9 cellular contexts compared by ENCODE assay signal in the genomic region with DNA sequence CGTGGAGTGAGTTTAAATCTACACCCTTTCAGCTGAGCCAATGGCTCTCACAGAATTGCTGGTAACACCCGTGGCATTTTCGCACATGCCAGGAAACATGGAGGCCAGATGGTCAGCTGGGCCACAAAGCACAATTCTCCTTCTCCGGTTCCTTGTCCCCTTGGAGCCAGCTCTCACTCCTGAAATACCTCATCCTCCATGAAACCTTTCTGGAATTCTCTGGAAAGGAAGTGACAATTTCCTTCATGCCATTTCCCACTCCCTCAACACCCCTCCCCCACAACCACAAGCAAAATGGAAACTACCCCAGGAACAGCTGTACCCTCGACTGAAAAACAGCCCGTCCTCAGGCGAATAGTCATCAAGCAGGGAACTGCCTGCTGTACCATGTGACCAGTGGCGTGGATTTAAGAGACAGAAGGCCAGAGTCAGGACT. TPM values are rescaled to one million over a fixed set of nuclear protein-coding genes. Genes with fewer than 3 reads are reported as not detected.
DNase-seq lines count a peak whose midpoint lies in the region; ATAC-seq and TF ChIP-seq lines count a peak whose summit lies in the region.
"Had no signal": no experiment of that assay in that cellular context is flagged by ENCODE, and none has a peak within 500 bp of the region (broad histone marks: within the 10 kb centered on the region; RNA-seq: fewer than 3 reads in every experiment).

No MANE protein-coding gene starts in this region.

- peak overlapping the region; percentile 97 for H3K27ac ChIP-seq in SU-DHL-6 (ENCODE audit: low read depth, low read length)
- H3K27ac ChIP-seq in stomach, result peak overlapping the region; percentile 28 to 79 (median 41)

- H3K36me3 ChIP-seq in SU-DHL-6 (ENCODE audit: low read length) (no peaks in the 10 kb centered on the region), stomach (peaks cover 0 to 5% (median 2%) of the 10 kb centered on the region in 4 donors)

- H3K9me3 ChIP-seq in SU-DHL-6 (ENCODE audit: insufficient read depth, low read length) (no peaks in the 10 kb centered on the region), stomach (no peaks in the 10 kb centered on the region)

- no peaks in the 10 kb centered on the region for H3K9me3 Mint-ChIP-seq in activated T-cell treated with anti-CD3 and anti-CD28 coated beads, Interleukin-2, amount 50 U/mL, for 24 hours

- in situ Hi-C loops in G401 (cut with HindIII; ENCODE audit: low sequenced_read_pairs), result no loop called here

- no peak for TF ChIP-seq EP300 in stomach (IDR thresholded peaks at IDR 0.05)

- H3K4me3 ChIP-seq in SU-DHL-6 (ENCODE audit: insufficient read depth, low read length, poor library complexity, severe bottlenecking) (peak overlapping the region; percentile 14), fibroblast of villous mesenchyme (ENCODE audit: low read depth, low read length) (no peak overlapping the region), stomach (peak overlapping the region in 1 of 4 donors; percentile 16)

- peaks cover 4 to 77% (median 33%) of the 10 kb centered on the region in 4 donors for H3K4me1 ChIP-seq in stomach

- intact Hi-C loops in stomach (cut with DNase I; ENCODE audit: low total_unique reads), result no loop called here

- H3K4me2 ChIP-seq in SU-DHL-6 (ENCODE audit: low read depth, low read length, poor library complexity, severe bottlenecking), result peak overlapping the region; percentile 58

- H3K9me2 ChIP-seq in SU-DHL-6 (replicated peaks; ENCODE audit: insufficient read depth, low read length), result no peaks in the 10 kb centered on the region

- no peak for DNase-seq in activated T-cell treated with anti-CD3 and anti-CD28 coated beads, Interleukin-2, amount 50 U/mL, for 24 hours
- DNase-seq in activated T-cell treated with anti-CD3 and anti-CD28 coated beads for 4 hours (no peak), fibroblast of villous mesenchyme (ENCODE audit: low read depth) (peak; percentile 40), stomach (no peak), NCI-H1105 treated with DMSO at 0.1 percent for 48 hours (lab: John Stamatoyannopoulos, UW) (no peak), G401 (ENCODE audit: low spot score) (no peak)
- DNase-seq: mammary epithelial cell had no signal

- H3K27me3 ChIP-seq in SU-DHL-6 (ENCODE audit: low read length) (no peaks in the 10 kb centered on the region), stomach (no peaks in the 10 kb centered on the region)

- peak overlapping the region; percentile 91 for H3K27ac Mint-ChIP-seq in activated T-cell treated with anti-CD3 and anti-CD28 coated beads, Interleukin-2, amount 50 U/mL, for 24 hours

- TF ChIP-seq POLR2A in stomach (IDR thresholded peaks at IDR 0.05), result no peak

- WGBS in stomach, 5 donors, result 45 to 61% (median 57%) methylated on average over 7 to 8 of the region's 8 CpGs

- peaks cover 43% of the 10 kb centered on the region for H3F3A ChIP-seq in SU-DHL-6 (ENCODE audit: insufficient read depth)

- H3K27me3 Mint-ChIP-seq in activated T-cell treated with anti-CD3 and anti-CD28 coated beads, Interleukin-2, amount 50 U/mL, for 24 hours, result peaks cover 3% of the 10 kb centered on the region

- H3K4me3 Mint-ChIP-seq in activated T-cell treated with anti-CD3 and anti-CD28 coated beads, Interleukin-2, amount 50 U/mL, for 24 hours, result peak overlapping the region; percentile 65

- H3K4me1 Mint-ChIP-seq in activated T-cell treated with anti-CD3 and anti-CD28 coated beads, Interleukin-2, amount 50 U/mL, for 24 hours (ENCODE audit: low read depth), result peaks cover 90% of the 10 kb centered on the region

- no peak for ATAC-seq in HG03039 (IDR thresholded peaks at IDR 0.05; ENCODE audit: unreplicated experiment)

- no peaks in the 10 kb centered on the region for H4K20me1 ChIP-seq in SU-DHL-6 (ENCODE audit: low read depth, low read length)

- peak overlapping the region; percentile 47 for H3K9ac ChIP-seq in SU-DHL-6 (ENCODE audit: low read length)

- H2AFZ ChIP-seq in SU-DHL-6 (ENCODE audit: low read depth, low read length, severe bottlenecking), result no peak overlapping the region

- peaks cover 25% of the 10 kb centered on the region for H3K79me2 ChIP-seq in SU-DHL-6 (ENCODE audit: insufficient read depth, low read length)

- TF ChIP-seq CTCF in SU-DHL-6 (IDR thresholded peaks at IDR 0.05; ENCODE audit: insufficient read depth, low read length, poor library complexity, severe bottlenecking) (no peak), fibroblast of villous mesenchyme (IDR thresholded peaks at IDR 0.05; ENCODE audit: insufficient read depth, low read depth, low read length) (no peak), stomach (IDR thresholded peaks at IDR 0.05) (no peak)

- H3K36me3 Mint-ChIP-seq in activated T-cell treated with anti-CD3 and anti-CD28 coated beads, Interleukin-2, amount 50 U/mL, for 24 hours (ENCODE audit: low read depth), result peaks cover 12% of the 10 kb centered on the region

RNA-seq across cellular contexts. Expression of gene ELF4, which starts 24.7 kb away (rescaled TPM):
- total RNA-seq in fibroblast of villous mesenchyme (16.4 and 21.3 TPM in 2 replicates), stomach (10 to 100 TPM in 3 of 5 donors, 1 to 10 TPM in 2; 7.1 to 34.5 (median 19.6) TPM)
- 10 to 100 TPM in 1 of 3 donors, 1 to 10 TPM in 2; 3.9 to 17.9 (median 7.0) TPM for polyA plus RNA-seq in stomach
- total RNA-seq in G401 (2014; rRNA removed; shearing (Covaris generic)), result 8.4 and 16.1 TPM in 2 replicates
